ENCODE assay signal across 9 cellular contexts in the genomic region with DNA sequence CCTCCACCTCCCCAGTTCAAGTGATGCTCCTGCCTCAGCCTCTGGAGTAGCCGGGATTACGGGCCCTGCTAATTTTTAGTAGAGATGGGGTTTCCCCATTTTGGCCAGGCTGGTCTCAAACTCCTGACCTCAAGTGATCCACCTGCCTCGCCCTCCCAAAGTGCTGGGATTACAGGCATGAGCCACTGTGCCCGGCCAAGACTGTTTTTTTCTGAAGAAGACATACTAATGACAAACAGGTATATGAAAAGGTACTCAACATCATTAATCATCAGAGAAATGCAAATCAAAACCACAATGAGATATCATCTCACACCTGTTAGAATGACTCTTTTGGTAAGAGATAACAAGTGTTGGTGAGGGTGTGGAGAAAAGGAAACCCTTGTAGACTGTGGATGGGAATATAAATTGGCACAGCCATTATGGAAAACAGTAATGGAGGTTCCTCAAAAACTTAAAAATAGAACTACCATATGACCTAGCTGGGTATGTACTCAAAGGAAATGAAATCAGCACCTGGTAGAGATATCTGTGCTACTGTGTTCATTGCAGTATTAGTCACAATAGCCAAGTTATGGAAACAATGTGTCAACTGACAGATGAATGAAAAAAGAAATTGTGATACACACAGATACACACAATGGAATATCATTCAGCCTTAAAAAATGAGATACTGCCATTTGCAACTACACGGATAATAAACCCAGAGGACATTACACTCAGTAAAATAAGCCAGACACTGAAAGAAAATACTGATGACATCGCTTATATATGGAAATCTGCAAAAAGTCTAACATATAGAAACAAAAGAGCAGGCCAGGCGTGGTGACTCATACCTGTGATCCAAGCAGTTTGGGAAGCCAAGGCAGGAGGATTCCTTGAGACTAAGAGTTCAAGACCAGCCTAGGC. TPM values are rescaled to one million over a fixed set of nuclear protein-coding genes. Genes with fewer than 3 reads are reported as not detected.
A peak's percentile ranks its signal among the peaks of the same experiment; 100 is the strongest.
DNase-seq lines count a peak whose midpoint lies in the region; ATAC-seq, FAIRE-seq and TF ChIP-seq lines count a peak whose summit lies in the region.
"Had no signal": no experiment of that assay in that cellular context is flagged by ENCODE, and none has a peak within 500 bp of the region (broad histone marks: within the 10 kb centered on the region; RNA-seq: fewer than 3 reads in every experiment).

No MANE protein-coding gene starts in this region.

- no peaks in the 10 kb centered on the region for H3K27me3 Mint-ChIP-seq in CD4-positive, CD25-positive, alpha-beta regulatory T cell
- no peaks in the 10 kb centered on the region for H3K27me3 Mint-ChIP-seq in activated naive CD8-positive, alpha-beta T cell treated with anti-CD3 and anti-CD28 coated beads, Interleukin-2, amount 10 ng/mL, durations not matched to agents 7 days and 5 days

- H3K36me3 Mint-ChIP-seq in CD4-positive, CD25-positive, alpha-beta regulatory T cell, result peaks cover 14% of the 10 kb centered on the region
- H3K36me3 Mint-ChIP-seq in activated naive CD8-positive, alpha-beta T cell treated with anti-CD3 and anti-CD28 coated beads, Interleukin-2, amount 10 ng/mL, durations not matched to agents 7 days and 5 days, result peaks cover 50% of the 10 kb centered on the region

- TF ChIP-seq POLR2A in spleen (IDR thresholded peaks at IDR 0.05), result no peak

- peaks cover 32% of the 10 kb centered on the region for H3K4me1 ChIP-seq in CD4-positive, CD25-positive, alpha-beta regulatory T cell (ENCODE audit: control insufficient read depth, insufficient read depth, low read length, poor library complexity, severe bottlenecking)
- peaks cover 4 to 70% (median 42%) of the 10 kb centered on the region in 6 donors for H3K4me1 ChIP-seq in spleen

- H3K27ac Mint-ChIP-seq in CD4-positive, CD25-positive, alpha-beta regulatory T cell, result peak overlapping the region; percentile 74 to 91 (median 78)
- peak overlapping the region; percentile 67 for H3K27ac Mint-ChIP-seq in activated naive CD8-positive, alpha-beta T cell treated with anti-CD3 and anti-CD28 coated beads, Interleukin-2, amount 10 ng/mL, durations not matched to agents 7 days and 5 days

- no peak for FAIRE-seq in D721Med (lab: Jason Lieb, UNC)

- no peak overlapping the region for H3K27ac ChIP-seq in CD4-positive, CD25-positive, alpha-beta regulatory T cell (ENCODE audit: insufficient read depth, low read length, poor library complexity, severe bottlenecking)
- peak overlapping the region in 2 of 8 donors; percentile 6 to 11 for H3K27ac ChIP-seq in spleen
- H3K27ac ChIP-seq in WERI-Rb-1, result no peak overlapping the region
- H3K27ac ChIP-seq: ovary had no signal

- TF ChIP-seq CTCF in spleen (IDR thresholded peaks at IDR 0.05 in 8 of 11, conservative IDR thresholded peaks at IDR 0.05 in 3 of 11) (no peak), WERI-Rb-1 (IDR thresholded peaks at IDR 0.05; ENCODE audit: low read depth, low read length) (no peak), D721Med (IDR thresholded peaks at IDR 0.05; ENCODE audit: insufficient read depth, missing control alignments) (no peak)

- H3K9me3 ChIP-seq in CD4-positive, CD25-positive, alpha-beta regulatory T cell (ENCODE audit: control insufficient read depth in 2 of 2, low read length in 2 of 2), result no peaks in the 10 kb centered on the region
- no peaks in the 10 kb centered on the region for H3K9me3 ChIP-seq in spleen
- no peaks in the 10 kb centered on the region for H3K9me3 ChIP-seq in WERI-Rb-1 (ENCODE audit: severe bottlenecking)
- H3K9me3 ChIP-seq: ovary had no signal

- peak overlapping the region; percentile 39 for H3K4me3 ChIP-seq in CD4-positive, CD25-positive, alpha-beta regulatory T cell (ENCODE audit: low read depth, low read length)
- no peak overlapping the region for H3K4me3 ChIP-seq in spleen
- no peak overlapping the region for H3K4me3 ChIP-seq in WERI-Rb-1 (ENCODE audit: low read depth, low read length)
- H3K4me3 ChIP-seq: ovary had no signal

- POLR2A ChIA-PET in activated naive CD8-positive, alpha-beta T cell treated with anti-CD3 and anti-CD28 coated beads, Interleukin-2, amount 10 ng/mL, durations not matched to agents 7 days and 5 days (lab: Charles Lee), result no interaction called here

- peak in 2 of 3 donors; percentile 17 to 50 for DNase-seq in CD4-positive, CD25-positive, alpha-beta regulatory T cell
- no peak for DNase-seq in activated naive CD8-positive, alpha-beta T cell treated with anti-CD3 and anti-CD28 coated beads, Interleukin-2, amount 10 ng/mL, durations not matched to agents 7 days and 5 days
- no peak for DNase-seq in spleen
- no peak for DNase-seq in WERI-Rb-1
- no peak for DNase-seq in DMS 273 (lab: John Stamatoyannopoulos, UW; ENCODE audit: unreplicated experiment)
- DNase-seq in D721Med (ENCODE audit: insufficient read length, low spot score), result no peak
- DNase-seq: ovary had no signal

- peak; percentile 72 to 74 for ATAC-seq in CD4-positive, CD25-positive, alpha-beta regulatory T cell (ENCODE audit: low read depth in 2 of 2)
- ATAC-seq in GM19035 (IDR thresholded peaks at IDR 0.05; ENCODE audit: unreplicated experiment) (peak; percentile 75), HG03175 (IDR thresholded peaks at IDR 0.05; ENCODE audit: unreplicated experiment) (peak; percentile 72)
- peak; percentile 75 for ATAC-seq in activated naive CD8-positive, alpha-beta T cell treated with anti-CD3 and anti-CD28 coated beads, Interleukin-2, amount 10 ng/mL, durations not matched to agents 7 days and 5 days (ENCODE audit: low read depth)

- intact Hi-C loops in spleen (cut with DNase I; ENCODE audit: low total_unique reads), result no loop called here

- peak overlapping the region; percentile 33 to 78 (median 60) for H3K4me3 Mint-ChIP-seq in CD4-positive, CD25-positive, alpha-beta regulatory T cell
- H3K4me3 Mint-ChIP-seq in activated naive CD8-positive, alpha-beta T cell treated with anti-CD3 and anti-CD28 coated beads, Interleukin-2, amount 10 ng/mL, durations not matched to agents 7 days and 5 days, result peak overlapping the region; percentile 40

- H3K4me1 Mint-ChIP-seq in CD4-positive, CD25-positive, alpha-beta regulatory T cell, result peaks cover 30 to 71% (median 57%) of the 10 kb centered on the region in 4 donors
- H3K4me1 Mint-ChIP-seq in activated naive CD8-positive, alpha-beta T cell treated with anti-CD3 and anti-CD28 coated beads, Interleukin-2, amount 10 ng/mL, durations not matched to agents 7 days and 5 days, result peaks cover 60% of the 10 kb centered on the region

- H3K36me3 ChIP-seq in CD4-positive, CD25-positive, alpha-beta regulatory T cell (ENCODE audit: control insufficient read depth, insufficient read depth, low read length), result peaks cover 2% of the 10 kb centered on the region
- H3K36me3 ChIP-seq in spleen (no peaks in the 10 kb centered on the region), WERI-Rb-1 (no peaks in the 10 kb centered on the region)
- H3K36me3 ChIP-seq: ovary had no signal

- no peaks in the 10 kb centered on the region for H3K27me3 ChIP-seq in CD4-positive, CD25-positive, alpha-beta regulatory T cell (ENCODE audit: control insufficient read depth, insufficient read depth, low read length)
- no peaks in the 10 kb centered on the region for H3K27me3 ChIP-seq in spleen (replicated peaks in 1 of 7)
- no peaks in the 10 kb centered on the region for H3K27me3 ChIP-seq in WERI-Rb-1 (ENCODE audit: insufficient read depth, low read depth, severe bottlenecking)
- H3K27me3 ChIP-seq: ovary had no signal

- WGBS in spleen, 5 donors, result 86 to 93% (median 89%) methylated on average over 7 of the region's 7 CpGs

- H3K9me3 Mint-ChIP-seq in CD4-positive, CD25-positive, alpha-beta regulatory T cell, result peaks cover 0 to 2% (median 0%) of the 10 kb centered on the region in 7 donors
- H3K9me3 Mint-ChIP-seq in activated naive CD8-positive, alpha-beta T cell treated with anti-CD3 and anti-CD28 coated beads, Interleukin-2, amount 10 ng/mL, durations not matched to agents 7 days and 5 days, result no peaks in the 10 kb centered on the region

RNA-seq across cellular contexts. Expression of a gene that starts 20.8 kb away (rescaled TPM):
- 50.4 TPM for total RNA-seq in CD4-positive, CD25-positive, alpha-beta regulatory T cell
- 10 to 100 TPM in 3 of 4 donors, 1 to 10 TPM in 1; 5.5 to 15.2 (median 11.9) TPM for polyA plus RNA-seq in CD4-positive, CD25-positive, alpha-beta regulatory T cell
- 100 to 1,000 TPM; 154 to 168 TPM for total RNA-seq in activated naive CD8-positive, alpha-beta T cell treated with anti-CD3 and anti-CD28 coated beads, Interleukin-2, amount 10 ng/mL, durations not matched to agents 7 days and 5 days
- total RNA-seq in spleen, result 10 to 100 TPM; 38.4 to 85.8 (median 49.1) TPM
- polyA plus RNA-seq in spleen, result 1 to 10 TPM; 5.9 to 7.0 (median 6.7) TPM

Comparison
In these comparisons a context has a peak if more than half of its experiments do, and no peak if none do; other contexts are left out.
1. DNase-seq: peak in CD4-positive, CD25-positive, alpha-beta regulatory T cell (2 of 3); none in activated naive CD8-positive, alpha-beta T cell treated with anti-CD3 and anti-CD28 coated beads, Interleukin-2, amount 10 ng/mL, durations not matched to agents 7 days and 5 days (single experiment), spleen (single experiment), WERI-Rb-1 (single experiment), DMS 273 (single experiment) and D721Med (single experiment).
2. Peak in every context shown above with its lines, with median percentiles within 50 percentile points of each other: ATAC-seq.